In genomic region chr6:90502381-90502780, GRCh38 we compare ENCODE assay signal across 14 cellular contexts.
"Had no signal": no experiment of that assay in that cellular context is flagged by ENCODE, and none has a peak within 500 bp of the region (broad histone marks: within the 10 kb centered on the region; RNA-seq: fewer than 3 reads in every experiment).

No MANE protein-coding gene starts in this region.

- H3K9me3 Mint-ChIP-seq: activated B cell treated with CpG ODN at 0.5 μM for 24 hours; activated CD4-positive, alpha-beta memory T cell treated with anti-CD3 and anti-CD28 coated beads, Interleukin-2, amount 10 ng/mL, durations not matched to agents 7 days and 5 days; effector memory CD8-positive, alpha-beta T cell had no signal

- H3K4me3 Mint-ChIP-seq: activated B cell treated with CpG ODN at 0.5 μM for 24 hours; activated CD4-positive, alpha-beta memory T cell treated with anti-CD3 and anti-CD28 coated beads, Interleukin-2, amount 10 ng/mL, durations not matched to agents 7 days and 5 days; activated CD8-positive, alpha-beta memory T cell treated with anti-CD3 and anti-CD28 coated beads, Interleukin-2, amount 10 ng/mL, durations not matched to agents 7 days and 5 days; activated naive CD8-positive, alpha-beta T cell; effector memory CD8-positive, alpha-beta T cell; nephron progenitor cell had no signal

- H3K9me3 ChIP-seq: left lung, thyroid gland had no signal

- H3K4me1 ChIP-seq: left lung, thyroid gland had no signal

- H3K4me1 Mint-ChIP-seq: activated B cell treated with CpG ODN at 0.5 μM for 24 hours had no signal

- H3K4me3 ChIP-seq: left lung, thyroid gland had no signal

- ATAC-seq: effector memory CD8-positive, alpha-beta T cell; left lung had no signal

- DNase-seq: activated B cell treated with CpG ODN at 0.5 μM for 24 hours; activated CD4-positive, alpha-beta memory T cell treated with anti-CD3 and anti-CD28 coated beads, Interleukin-2, amount 10 ng/mL, durations not matched to agents 7 days and 5 days; activated CD4-positive, alpha-beta T cell treated with anti-CD3 and anti-CD28 coated beads for 4 hours; activated CD8-positive, alpha-beta memory T cell treated with anti-CD3 and anti-CD28 coated beads, Interleukin-2, amount 10 ng/mL, durations not matched to agents 7 days and 5 days; effector memory CD8-positive, alpha-beta T cell; foreskin melanocyte; left lung; nephron progenitor cell; stimulated activated CD4-positive, alpha-beta T cell treated with anti-CD3 and anti-CD28 coated beads, Interleukin-2, amount 100 ng/mL, for 24 hours; stimulated activated naive CD4-positive, alpha-beta T cell treated with Interleukin-2 at 50 U/mL for 16 hours; thyroid gland had no signal

- H3K27ac Mint-ChIP-seq: activated B cell treated with CpG ODN at 0.5 μM for 24 hours; effector memory CD8-positive, alpha-beta T cell had no signal

- H3K27me3 Mint-ChIP-seq: activated B cell treated with CpG ODN at 0.5 μM for 24 hours; activated naive CD8-positive, alpha-beta T cell; effector memory CD8-positive, alpha-beta T cell; progenitor cell of endocrine pancreas had no signal

- H3K27ac ChIP-seq: epithelial cell of prostate, left lung, thyroid gland had no signal

- H3K27me3 ChIP-seq: left lung, thyroid gland had no signal

- H3K36me3 ChIP-seq: left lung, thyroid gland had no signal

- H3K36me3 Mint-ChIP-seq: activated CD8-positive, alpha-beta memory T cell treated with anti-CD3 and anti-CD28 coated beads, Interleukin-2, amount 10 ng/mL, durations not matched to agents 7 days and 5 days; activated naive CD8-positive, alpha-beta T cell had no signal
